ENCODE assay signal across 8 cellular contexts in genomic region chr2:230416061-230416721, GRCh38. TPM values are rescaled to one million over a fixed set of nuclear protein-coding genes. Genes with fewer than 3 reads are reported as not detected.
A peak's percentile ranks its signal among the peaks of the same experiment; 100 is the strongest.
DNase-seq lines count a peak whose midpoint lies in the region; ATAC-seq and TF ChIP-seq lines count a peak whose summit lies in the region.

Gene SP100, plus strand, starts transcription at chr2:230416201. Its CDS starts 96 bp downstream, at chr2:230416297.

- H3K27me3 ChIP-seq in neuronal stem cell (ENCODE audit: control insufficient read depth in 3 of 3, insufficient read depth in 3 of 3, low read depth in 1 of 3, low read length in 3 of 3) = peaks cover 0 to 44% (median 10%) of the 10 kb centered on the region in 3 experiments

- peak within 1 kb of the TSS; percentile 87 for H2AFZ ChIP-seq in neuronal stem cell (ENCODE audit: low read length)

- H4K8ac ChIP-seq in neuronal stem cell (ENCODE audit: low read depth, low read length) = no peak within 1 kb of the TSS

- H3K18ac ChIP-seq in neuronal stem cell (ENCODE audit: low read length) = no peak within 1 kb of the TSS

- in situ Hi-C loops in GM13976 (cut with MboI; ENCODE audit: low sequenced_read_pairs, unreplicated experiment) = loop anchor here (10.0 kb wide), 2 partner anchors 179 to 211 kb away; no protein-coding TSS in a partner anchor

- H2AK5ac ChIP-seq in neuronal stem cell (ENCODE audit: low read depth, low read length) = no peak within 1 kb of the TSS

- no peak within 1 kb of the TSS for H3K4me2 ChIP-seq in neuronal stem cell (ENCODE audit: insufficient read depth, low read length, poor library complexity, severe bottlenecking)

- H2BK120ac ChIP-seq in neuronal stem cell (ENCODE audit: low read depth, low read length) = no peak within 1 kb of the TSS

- TF ChIP-seq CTCF in GM13976 (IDR thresholded peaks at IDR 0.05; ENCODE audit: borderline replicate concordance, control extremely low read depth, extremely low read depth, insufficient read depth, missing control alignments) = no peak

- no peaks in the 10 kb centered on the region for H3K36me3 ChIP-seq in neuronal stem cell (replicated peaks in 1 of 2; ENCODE audit: control insufficient read depth in 2 of 2, insufficient read depth in 2 of 2, low read length in 2 of 2)

- H3K79me1 ChIP-seq in neuronal stem cell (ENCODE audit: low read depth, low read length) = no peaks in the 10 kb centered on the region

- no peaks in the 10 kb centered on the region for H3K9me3 ChIP-seq in neuronal stem cell (replicated peaks in 1 of 2; ENCODE audit: control insufficient read depth in 2 of 2, insufficient read depth in 1 of 2, low read depth in 1 of 2, low read length in 2 of 2)

- no peak within 1 kb of the TSS for H3K9ac ChIP-seq in neuronal stem cell (ENCODE audit: low read depth, low read length, poor library complexity)

- H3K23ac ChIP-seq in neuronal stem cell (ENCODE audit: low read depth, low read length, poor library complexity) = no peak within 1 kb of the TSS

- H3K27ac ChIP-seq in neuronal stem cell (replicated peaks; ENCODE audit: low read length) = no peak within 1 kb of the TSS
- H3K27ac ChIP-seq in temporal lobe (ENCODE audit: low read depth, low read length) = peak within 1 kb of the TSS; percentile 69

- no peak within 1 kb of the TSS for H3K4ac ChIP-seq in neuronal stem cell (ENCODE audit: low read length)

- DNase-seq in GM13976 (ENCODE audit: low spot score) (peak; percentile 79), NOMO-1 (lab: John Stamatoyannopoulos, UW; ENCODE audit: unreplicated experiment in 2 of 2) (peak; percentile 89 to 92), erythroblast (lab: John Stamatoyannopoulos, UW) (peak; percentile 89 to 91), neuronal stem cell (ENCODE audit: low spot score) (no peak), NCI-H146 (lab: John Stamatoyannopoulos, UW) (no peak)
- DNase-seq in activated CD8-positive, alpha-beta memory T cell treated with anti-CD3 and anti-CD28 coated beads, Interleukin-2, amount 50 U/mL, for 1 hour (ENCODE audit: extremely low read depth) = peak; percentile 44

- no CpG with 5 or more reads among the region's 12 CpGs for WGBS in neuronal stem cell (ENCODE audit: extremely low coverage in 2 of 2, insufficient read length in 2 of 2, insufficient replicate concordance in 1 of 2), 2 donors

- peaks cover 2 to 3% of the 10 kb centered on the region in 2 donors for H3K4me1 ChIP-seq in neuronal stem cell (ENCODE audit: control insufficient read depth in 2 of 2, insufficient read depth in 1 of 2, low read depth in 1 of 2, low read length in 2 of 2)

- H2BK5ac ChIP-seq in neuronal stem cell (ENCODE audit: low read length) = no peak within 1 kb of the TSS

- H3K4me3 ChIP-seq in neuronal stem cell (ENCODE audit: low read length in 2 of 2) = no peak within 1 kb of the TSS

- no peak within 1 kb of the TSS for H2BK12ac ChIP-seq in neuronal stem cell (ENCODE audit: low read length)

- peak; percentile 83 for ATAC-seq in HG02759 (IDR thresholded peaks at IDR 0.05; ENCODE audit: unreplicated experiment)

- H3K14ac ChIP-seq in neuronal stem cell (ENCODE audit: low read length) = no peak within 1 kb of the TSS

- no peak within 1 kb of the TSS for H2BK15ac ChIP-seq in neuronal stem cell (ENCODE audit: low read length)

- H4K91ac ChIP-seq in neuronal stem cell (ENCODE audit: low read depth, low read length, poor library complexity) = no peak within 1 kb of the TSS

- peak; percentile 87 for TF ChIP-seq POLR2A in erythroblast (IDR thresholded peaks at IDR 0.05; ENCODE audit: low read length)

RNA-seq across cellular contexts. Expression of gene SP100, which starts in this region (rescaled TPM):
- 0.06 TPM for polyA plus RNA-seq in neuronal stem cell (2013, experiment 1 of 2)
- 0.15 TPM for polyA plus RNA-seq in neuronal stem cell (2013, experiment 2 of 2)
- total RNA-seq in temporal lobe = 5.4 TPM

Comparison
In these comparisons a context has a peak if more than half of its experiments do, and no peak if none do; other contexts are left out.
1. DNase-seq: peak in GM13976 (single experiment), NOMO-1 (2 of 2), activated CD8-positive, alpha-beta memory T cell treated with anti-CD3 and anti-CD28 coated beads, Interleukin-2, amount 50 U/mL, for 1 hour (single experiment) and erythroblast (2 of 2); none in neuronal stem cell (single experiment) and NCI-H146 (single experiment).